In genomic region chr16:29877266-29877961, GRCh38 we compare ENCODE assay signal across 1 cellular context.
TF ChIP-seq lines count a peak whose summit lies in the region.

No MANE protein-coding gene starts in this region.

TF ChIP-seq in GM12878, 131 proteins besides CTCF, POLR2A, EP300 and RAD21:
- TF ChIP-seq ELK1 (IDR thresholded peaks at IDR 0.05; ENCODE audit: low read depth, low read length) (no peak), HCFC1 (IDR thresholded peaks at IDR 0.05; ENCODE audit: low read length) (no peak), SPI1 (IDR thresholded peaks at IDR 0.05; ENCODE audit: borderline replicate concordance, insufficient read depth, low read depth, low read length) (no peak), RCOR1 (conservative IDR thresholded peaks at IDR 0.05; ENCODE audit: low read depth, low read length) (no peak), SRF (IDR thresholded peaks at IDR 0.05; ENCODE audit: low read depth in 2 of 2, low read length in 2 of 2) (no peak), HDAC6 (IDR thresholded peaks at IDR 0.05; ENCODE audit: unreplicated experiment) (no peak), RAD51 (IDR thresholded peaks at IDR 0.05) (no peak), ZNF687 (IDR thresholded peaks at IDR 0.05) (no peak), PML (IDR thresholded peaks at IDR 0.05; ENCODE audit: low read length) (no peak), CREM (IDR thresholded peaks at IDR 0.05; ENCODE audit: low read depth) (no peak), BCLAF1 (IDR thresholded peaks at IDR 0.05) (no peak), POLR2AphosphoS2 (IDR thresholded peaks at IDR 0.05; ENCODE audit: low read depth, low read length) (no peak), JUNB (IDR thresholded peaks at IDR 0.05) (no peak), MYB (IDR thresholded peaks at IDR 0.05; ENCODE audit: borderline replicate concordance, low read depth, low read length) (no peak), PBX3 (IDR thresholded peaks at IDR 0.05; ENCODE audit: insufficient replicate concordance, low read depth, low read length) (no peak)
- TF ChIP-seq, protein P1, sequence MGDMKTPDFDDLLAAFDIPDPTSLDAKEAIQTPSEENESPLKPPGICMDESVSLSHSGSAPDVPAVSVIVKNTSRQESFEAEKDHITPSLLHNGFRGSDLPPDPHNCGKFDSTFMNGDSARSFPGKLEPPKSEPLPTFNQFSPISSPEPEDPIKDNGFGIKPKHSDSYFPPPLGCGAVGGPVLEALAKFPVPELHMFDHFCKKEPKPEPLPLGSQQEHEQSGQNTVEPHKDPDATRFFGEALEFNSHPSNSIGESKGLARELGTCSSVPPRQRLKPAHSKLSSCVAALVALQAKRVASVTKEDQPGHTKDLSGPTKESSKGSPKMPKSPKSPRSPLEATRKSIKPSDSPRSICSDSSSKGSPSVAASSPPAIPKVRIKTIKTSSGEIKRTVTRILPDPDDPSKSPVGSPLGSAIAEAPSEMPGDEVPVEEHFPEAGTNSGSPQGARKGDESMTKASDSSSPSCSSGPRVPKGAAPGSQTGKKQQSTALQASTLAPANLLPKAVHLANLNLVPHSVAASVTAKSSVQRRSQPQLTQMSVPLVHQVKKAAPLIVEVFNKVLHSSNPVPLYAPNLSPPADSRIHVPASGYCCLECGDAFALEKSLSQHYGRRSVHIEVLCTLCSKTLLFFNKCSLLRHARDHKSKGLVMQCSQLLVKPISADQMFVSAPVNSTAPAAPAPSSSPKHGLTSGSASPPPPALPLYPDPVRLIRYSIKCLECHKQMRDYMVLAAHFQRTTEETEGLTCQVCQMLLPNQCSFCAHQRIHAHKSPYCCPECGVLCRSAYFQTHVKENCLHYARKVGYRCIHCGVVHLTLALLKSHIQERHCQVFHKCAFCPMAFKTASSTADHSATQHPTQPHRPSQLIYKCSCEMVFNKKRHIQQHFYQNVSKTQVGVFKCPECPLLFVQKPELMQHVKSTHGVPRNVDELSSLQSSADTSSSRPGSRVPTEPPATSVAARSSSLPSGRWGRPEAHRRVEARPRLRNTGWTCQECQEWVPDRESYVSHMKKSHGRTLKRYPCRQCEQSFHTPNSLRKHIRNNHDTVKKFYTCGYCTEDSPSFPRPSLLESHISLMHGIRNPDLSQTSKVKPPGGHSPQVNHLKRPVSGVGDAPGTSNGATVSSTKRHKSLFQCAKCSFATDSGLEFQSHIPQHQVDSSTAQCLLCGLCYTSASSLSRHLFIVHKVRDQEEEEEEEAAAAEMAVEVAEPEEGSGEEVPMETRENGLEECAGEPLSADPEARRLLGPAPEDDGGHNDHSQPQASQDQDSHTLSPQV (IDR thresholded peaks at IDR 0.05), result no peak
- TF ChIP-seq, protein P2, sequence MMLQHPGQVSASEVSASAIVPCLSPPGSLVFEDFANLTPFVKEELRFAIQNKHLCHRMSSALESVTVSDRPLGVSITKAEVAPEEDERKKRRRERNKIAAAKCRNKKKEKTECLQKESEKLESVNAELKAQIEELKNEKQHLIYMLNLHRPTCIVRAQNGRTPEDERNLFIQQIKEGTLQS (IDR thresholded peaks at IDR 0.05; ENCODE audit: borderline replicate concordance, extremely low read depth, low read depth, low read length), result no peak
